2 cellular contexts compared by ENCODE assay signal in the genomic region with DNA sequence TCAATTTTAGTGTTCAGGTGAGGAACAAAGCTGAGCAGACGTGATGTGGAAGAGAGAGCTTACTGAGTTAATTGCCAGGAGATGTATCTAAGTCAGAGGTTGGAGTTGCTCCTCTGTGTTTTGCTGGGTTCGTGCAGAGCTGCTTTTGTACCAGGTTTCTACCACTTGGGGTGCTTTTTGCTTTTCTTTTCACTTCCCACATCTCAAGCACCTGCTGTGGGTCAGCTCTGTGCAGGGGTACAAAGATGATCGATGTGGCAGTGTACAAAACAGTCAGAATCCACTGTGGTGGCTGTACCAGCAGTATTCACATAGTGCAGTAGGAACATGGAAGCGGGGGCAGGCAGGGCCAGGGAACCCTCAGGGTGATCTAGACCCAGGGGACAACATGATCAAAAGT.
TF ChIP-seq lines count a peak whose summit lies in the region.

No MANE protein-coding gene starts in this region.

TF ChIP-seq in A549, 52 proteins besides CTCF, POLR2A, EP300 and RAD21 (continued from another document):
- no peak for TF ChIP-seq TP53 (CRISPR knock-in tag; IDR thresholded peaks at IDR 0.05)
- TF ChIP-seq FOSB (CRISPR knock-in tag; IDR thresholded peaks at IDR 0.05) = no peak
- TF ChIP-seq SREBF2 (IDR thresholded peaks at IDR 0.05) = no peak
- TF ChIP-seq, protein P1, sequence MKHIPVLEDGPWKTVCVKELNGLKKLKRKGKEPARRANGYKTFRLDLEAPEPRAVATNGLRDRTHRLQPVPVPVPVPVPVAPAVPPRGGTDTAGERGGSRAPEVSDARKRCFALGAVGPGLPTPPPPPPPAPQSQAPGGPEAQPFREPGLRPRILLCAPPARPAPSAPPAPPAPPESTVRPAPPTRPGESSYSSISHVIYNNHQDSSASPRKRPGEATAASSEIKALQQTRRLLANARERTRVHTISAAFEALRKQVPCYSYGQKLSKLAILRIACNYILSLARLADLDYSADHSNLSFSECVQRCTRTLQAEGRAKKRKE (CRISPR knock-in tag; IDR thresholded peaks at IDR 0.05; ENCODE audit: low read depth) = no peak
- no peak for TF ChIP-seq ZNF302 (CRISPR knock-in tag; IDR thresholded peaks at IDR 0.05)
- TF ChIP-seq, protein P2, sequence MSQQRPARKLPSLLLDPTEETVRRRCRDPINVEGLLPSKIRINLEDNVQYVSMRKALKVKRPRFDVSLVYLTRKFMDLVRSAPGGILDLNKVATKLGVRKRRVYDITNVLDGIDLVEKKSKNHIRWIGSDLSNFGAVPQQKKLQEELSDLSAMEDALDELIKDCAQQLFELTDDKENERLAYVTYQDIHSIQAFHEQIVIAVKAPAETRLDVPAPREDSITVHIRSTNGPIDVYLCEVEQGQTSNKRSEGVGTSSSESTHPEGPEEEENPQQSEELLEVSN (IDR thresholded peaks at IDR 0.05; ENCODE audit: borderline replicate concordance, low read depth) = no peak
- TF ChIP-seq, protein P3, sequence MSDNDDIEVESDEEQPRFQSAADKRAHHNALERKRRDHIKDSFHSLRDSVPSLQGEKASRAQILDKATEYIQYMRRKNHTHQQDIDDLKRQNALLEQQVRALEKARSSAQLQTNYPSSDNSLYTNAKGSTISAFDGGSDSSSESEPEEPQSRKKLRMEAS (IDR thresholded peaks at IDR 0.05) = no peak
- no peak for TF ChIP-seq NPAS2 (CRISPR knock-in tag; IDR thresholded peaks at IDR 0.05; ENCODE audit: borderline replicate concordance)
- TF ChIP-seq HOXB13 (CRISPR knock-in tag; IDR thresholded peaks at IDR 0.05; ENCODE audit: low read depth) = no peak
- TF ChIP-seq, protein P4, sequence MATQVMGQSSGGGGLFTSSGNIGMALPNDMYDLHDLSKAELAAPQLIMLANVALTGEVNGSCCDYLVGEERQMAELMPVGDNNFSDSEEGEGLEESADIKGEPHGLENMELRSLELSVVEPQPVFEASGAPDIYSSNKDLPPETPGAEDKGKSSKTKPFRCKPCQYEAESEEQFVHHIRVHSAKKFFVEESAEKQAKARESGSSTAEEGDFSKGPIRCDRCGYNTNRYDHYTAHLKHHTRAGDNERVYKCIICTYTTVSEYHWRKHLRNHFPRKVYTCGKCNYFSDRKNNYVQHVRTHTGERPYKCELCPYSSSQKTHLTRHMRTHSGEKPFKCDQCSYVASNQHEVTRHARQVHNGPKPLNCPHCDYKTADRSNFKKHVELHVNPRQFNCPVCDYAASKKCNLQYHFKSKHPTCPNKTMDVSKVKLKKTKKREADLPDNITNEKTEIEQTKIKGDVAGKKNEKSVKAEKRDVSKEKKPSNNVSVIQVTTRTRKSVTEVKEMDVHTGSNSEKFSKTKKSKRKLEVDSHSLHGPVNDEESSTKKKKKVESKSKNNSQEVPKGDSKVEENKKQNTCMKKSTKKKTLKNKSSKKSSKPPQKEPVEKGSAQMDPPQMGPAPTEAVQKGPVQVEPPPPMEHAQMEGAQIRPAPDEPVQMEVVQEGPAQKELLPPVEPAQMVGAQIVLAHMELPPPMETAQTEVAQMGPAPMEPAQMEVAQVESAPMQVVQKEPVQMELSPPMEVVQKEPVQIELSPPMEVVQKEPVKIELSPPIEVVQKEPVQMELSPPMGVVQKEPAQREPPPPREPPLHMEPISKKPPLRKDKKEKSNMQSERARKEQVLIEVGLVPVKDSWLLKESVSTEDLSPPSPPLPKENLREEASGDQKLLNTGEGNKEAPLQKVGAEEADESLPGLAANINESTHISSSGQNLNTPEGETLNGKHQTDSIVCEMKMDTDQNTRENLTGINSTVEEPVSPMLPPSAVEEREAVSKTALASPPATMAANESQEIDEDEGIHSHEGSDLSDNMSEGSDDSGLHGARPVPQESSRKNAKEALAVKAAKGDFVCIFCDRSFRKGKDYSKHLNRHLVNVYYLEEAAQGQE (IDR thresholded peaks at IDR 0.05) = no peak
- no peak for TF ChIP-seq EHF (CRISPR knock-in tag; IDR thresholded peaks at IDR 0.05)
- TF ChIP-seq, protein P5, sequence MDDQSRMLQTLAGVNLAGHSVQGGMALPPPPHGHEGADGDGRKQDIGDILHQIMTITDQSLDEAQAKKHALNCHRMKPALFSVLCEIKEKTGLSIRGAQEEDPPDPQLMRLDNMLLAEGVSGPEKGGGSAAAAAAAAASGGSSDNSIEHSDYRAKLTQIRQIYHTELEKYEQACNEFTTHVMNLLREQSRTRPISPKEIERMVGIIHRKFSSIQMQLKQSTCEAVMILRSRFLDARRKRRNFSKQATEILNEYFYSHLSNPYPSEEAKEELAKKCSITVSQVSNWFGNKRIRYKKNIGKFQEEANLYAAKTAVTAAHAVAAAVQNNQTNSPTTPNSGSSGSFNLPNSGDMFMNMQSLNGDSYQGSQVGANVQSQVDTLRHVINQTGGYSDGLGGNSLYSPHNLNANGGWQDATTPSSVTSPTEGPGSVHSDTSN (IDR thresholded peaks at IDR 0.05) = no peak
- TF ChIP-seq HDAC2 (IDR thresholded peaks at IDR 0.05) = no peak

TF ChIP-seq in WTC11, 78 proteins besides CTCF, POLR2A, EP300 and RAD21 (continued from another document):
- TF ChIP-seq, protein P6, sequence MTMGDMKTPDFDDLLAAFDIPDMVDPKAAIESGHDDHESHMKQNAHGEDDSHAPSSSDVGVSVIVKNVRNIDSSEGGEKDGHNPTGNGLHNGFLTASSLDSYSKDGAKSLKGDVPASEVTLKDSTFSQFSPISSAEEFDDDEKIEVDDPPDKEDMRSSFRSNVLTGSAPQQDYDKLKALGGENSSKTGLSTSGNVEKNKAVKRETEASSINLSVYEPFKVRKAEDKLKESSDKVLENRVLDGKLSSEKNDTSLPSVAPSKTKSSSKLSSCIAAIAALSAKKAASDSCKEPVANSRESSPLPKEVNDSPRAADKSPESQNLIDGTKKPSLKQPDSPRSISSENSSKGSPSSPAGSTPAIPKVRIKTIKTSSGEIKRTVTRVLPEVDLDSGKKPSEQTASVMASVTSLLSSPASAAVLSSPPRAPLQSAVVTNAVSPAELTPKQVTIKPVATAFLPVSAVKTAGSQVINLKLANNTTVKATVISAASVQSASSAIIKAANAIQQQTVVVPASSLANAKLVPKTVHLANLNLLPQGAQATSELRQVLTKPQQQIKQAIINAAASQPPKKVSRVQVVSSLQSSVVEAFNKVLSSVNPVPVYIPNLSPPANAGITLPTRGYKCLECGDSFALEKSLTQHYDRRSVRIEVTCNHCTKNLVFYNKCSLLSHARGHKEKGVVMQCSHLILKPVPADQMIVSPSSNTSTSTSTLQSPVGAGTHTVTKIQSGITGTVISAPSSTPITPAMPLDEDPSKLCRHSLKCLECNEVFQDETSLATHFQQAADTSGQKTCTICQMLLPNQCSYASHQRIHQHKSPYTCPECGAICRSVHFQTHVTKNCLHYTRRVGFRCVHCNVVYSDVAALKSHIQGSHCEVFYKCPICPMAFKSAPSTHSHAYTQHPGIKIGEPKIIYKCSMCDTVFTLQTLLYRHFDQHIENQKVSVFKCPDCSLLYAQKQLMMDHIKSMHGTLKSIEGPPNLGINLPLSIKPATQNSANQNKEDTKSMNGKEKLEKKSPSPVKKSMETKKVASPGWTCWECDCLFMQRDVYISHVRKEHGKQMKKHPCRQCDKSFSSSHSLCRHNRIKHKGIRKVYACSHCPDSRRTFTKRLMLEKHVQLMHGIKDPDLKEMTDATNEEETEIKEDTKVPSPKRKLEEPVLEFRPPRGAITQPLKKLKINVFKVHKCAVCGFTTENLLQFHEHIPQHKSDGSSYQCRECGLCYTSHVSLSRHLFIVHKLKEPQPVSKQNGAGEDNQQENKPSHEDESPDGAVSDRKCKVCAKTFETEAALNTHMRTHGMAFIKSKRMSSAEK (CRISPR knock-in tag; IDR thresholded peaks at IDR 0.05; ENCODE audit: borderline replicate concordance) = no peak
- TF ChIP-seq, protein P7, sequence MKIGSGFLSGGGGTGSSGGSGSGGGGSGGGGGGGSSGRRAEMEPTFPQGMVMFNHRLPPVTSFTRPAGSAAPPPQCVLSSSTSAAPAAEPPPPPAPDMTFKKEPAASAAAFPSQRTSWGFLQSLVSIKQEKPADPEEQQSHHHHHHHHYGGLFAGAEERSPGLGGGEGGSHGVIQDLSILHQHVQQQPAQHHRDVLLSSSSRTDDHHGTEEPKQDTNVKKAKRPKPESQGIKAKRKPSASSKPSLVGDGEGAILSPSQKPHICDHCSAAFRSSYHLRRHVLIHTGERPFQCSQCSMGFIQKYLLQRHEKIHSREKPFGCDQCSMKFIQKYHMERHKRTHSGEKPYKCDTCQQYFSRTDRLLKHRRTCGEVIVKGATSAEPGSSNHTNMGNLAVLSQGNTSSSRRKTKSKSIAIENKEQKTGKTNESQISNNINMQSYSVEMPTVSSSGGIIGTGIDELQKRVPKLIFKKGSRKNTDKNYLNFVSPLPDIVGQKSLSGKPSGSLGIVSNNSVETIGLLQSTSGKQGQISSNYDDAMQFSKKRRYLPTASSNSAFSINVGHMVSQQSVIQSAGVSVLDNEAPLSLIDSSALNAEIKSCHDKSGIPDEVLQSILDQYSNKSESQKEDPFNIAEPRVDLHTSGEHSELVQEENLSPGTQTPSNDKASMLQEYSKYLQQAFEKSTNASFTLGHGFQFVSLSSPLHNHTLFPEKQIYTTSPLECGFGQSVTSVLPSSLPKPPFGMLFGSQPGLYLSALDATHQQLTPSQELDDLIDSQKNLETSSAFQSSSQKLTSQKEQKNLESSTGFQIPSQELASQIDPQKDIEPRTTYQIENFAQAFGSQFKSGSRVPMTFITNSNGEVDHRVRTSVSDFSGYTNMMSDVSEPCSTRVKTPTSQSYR (CRISPR knock-in tag; IDR thresholded peaks at IDR 0.05) = no peak
- TF ChIP-seq ATF1 (CRISPR knock-in tag; IDR thresholded peaks at IDR 0.05) = no peak
TF ChIP-seq in WTC11: peak in this region for 0.
